16 cellular contexts compared by ENCODE assay signal in genomic region chr6:61538765-61539164, GRCh38.
"Had no signal": no experiment of that assay in that cellular context is flagged by ENCODE, and none has a peak within 500 bp of the region (broad histone marks: within the 10 kb centered on the region; RNA-seq: fewer than 3 reads in every experiment).

No MANE protein-coding gene starts in this region.

- H3K36me3 ChIP-seq: brain microvascular endothelial cell, gastroesophageal sphincter, spleen, transverse colon had no signal

- H3K4me1 ChIP-seq: gastroesophageal sphincter, spleen, transverse colon had no signal

- H3K4me3 ChIP-seq: gastroesophageal sphincter, spleen, transverse colon had no signal

- DNase-seq: activated CD4-positive, alpha-beta T cell treated with anti-CD3 and anti-CD28 coated beads, Interleukin-2, amount 50 U/mL, for 1 hour; activated gamma-delta T cell; activated naive CD8-positive, alpha-beta T cell treated with anti-CD3 and anti-CD28 coated beads for 36 hours; activated T-cell treated with anti-CD3 and anti-CD28 coated beads, Interleukin-2, amount 50 U/mL, for 4 hours; brain microvascular endothelial cell; effector memory CD8-positive, alpha-beta T cell; islet precursor cell; mesenchymal stem cell; spleen; stimulated activated CD4-positive, alpha-beta T cell treated with anti-CD3 and anti-CD28 coated beads, Interleukin-1b, Interleukin-23, amount 100 ng/mL, for 48 hours; transverse colon had no signal

- H3K27ac ChIP-seq: brain microvascular endothelial cell, epithelial cell of prostate, gastroesophageal sphincter, transverse colon had no signal

- ATAC-seq: activated T-cell treated with anti-CD3 and anti-CD28 coated beads, Interleukin-2, amount 50 U/mL, for 4 hours; effector memory CD8-positive, alpha-beta T cell; gastroesophageal sphincter; left lobe of liver; sciatic nerve; stimulated activated memory B cell treated with anti-CD40 and anti-IgM and Interleukin-4, amounts not matched to agents 10 μg/mL and 1 μg/mL and 100 μg/mL, for 72 hours had no signal

- H3K27me3 ChIP-seq: brain microvascular endothelial cell, gastroesophageal sphincter, spleen, transverse colon had no signal
